19 cellular contexts compared by ENCODE assay signal in genomic region chr4:1770791-1771231, GRCh38. TPM values are rescaled to one million over a fixed set of nuclear protein-coding genes. Genes with fewer than 3 reads are reported as not detected.
A peak's percentile ranks its signal among the peaks of the same experiment; 100 is the strongest.
DNase-seq lines count a peak whose midpoint lies in the region; ATAC-seq, FAIRE-seq and TF ChIP-seq lines count a peak whose summit lies in the region.
"Had no signal": no experiment of that assay in that cellular context is flagged by ENCODE, and none has a peak within 500 bp of the region (broad histone marks: within the 10 kb centered on the region; RNA-seq: fewer than 3 reads in every experiment).

No MANE protein-coding gene starts in this region.

- H3K9me3 ChIP-seq in BLaER1: no peaks in the 10 kb centered on the region
- H3K9me3 ChIP-seq in IMR-90 (ENCODE audit: control insufficient read depth, insufficient read depth, low read length): no peaks in the 10 kb centered on the region
- H3K9me3 ChIP-seq in H1 (ENCODE audit: insufficient read depth in 2 of 2, low read depth in 1 of 2, low read length in 1 of 2): no peaks in the 10 kb centered on the region
- H3K9me3 ChIP-seq: HAP-1 had no signal

- H3K4me2 ChIP-seq in BLaER1 (peak overlapping the region; percentile 88), IMR-90 (ENCODE audit: low read depth, low read length) (no peak overlapping the region), H1 (ENCODE audit: insufficient read depth in 1 of 2, low read depth in 2 of 2, low read length in 2 of 2) (no peak overlapping the region)

- no peaks in the 10 kb centered on the region for H3K79me2 ChIP-seq in H1 (ENCODE audit: control insufficient read depth in 1 of 2, insufficient read depth in 2 of 2, low read length in 2 of 2)

- H4K5ac ChIP-seq in IMR-90 (ENCODE audit: low read depth, low read length) (no peak overlapping the region), H1 (ENCODE audit: insufficient read length, low read depth, low read length) (no peak overlapping the region)

- peaks cover 4% of the 10 kb centered on the region; the same call in 1 of the 2 replicates for H3K23me2 ChIP-seq in H1 (ENCODE audit: low read depth, low read length)

- no peak overlapping the region for H2BK20ac ChIP-seq in IMR-90 (ENCODE audit: low read depth, low read length)
- H2BK20ac ChIP-seq in H1 (ENCODE audit: low read length): 0 out of 2 replicates have a peak overlapping the region, but pooled peaks have one; percentile 61

- H3K9ac ChIP-seq in BLaER1 (no peak overlapping the region), IMR-90 (ENCODE audit: low read depth, low read length) (no peak overlapping the region), H1 (replicated peaks in 1 of 4; ENCODE audit: extremely low read depth in 1 of 4, low read depth in 3 of 4, low read length in 3 of 4) (no peak overlapping the region)

- no peak overlapping the region for H2AFZ ChIP-seq in IMR-90 (replicated peaks; ENCODE audit: low read length, poor library complexity)
- H2AFZ ChIP-seq in H1 (ENCODE audit: low read length): no peak overlapping the region

- intact Hi-C loops in IMR-90 (cut with micrococcal nuclease): no loop called here

- no peak overlapping the region for H4K91ac ChIP-seq in IMR-90 (ENCODE audit: insufficient read depth, low read depth, low read length)
- H4K91ac ChIP-seq in H1 (replicated peaks; ENCODE audit: insufficient read length, low read length): peak overlapping the region; percentile 17

- H3K79me1 ChIP-seq in IMR-90 (ENCODE audit: low read depth in 1 of 2, low read length in 2 of 2): no peaks in the 10 kb centered on the region
- no peaks in the 10 kb centered on the region for H3K79me1 ChIP-seq in H1 (ENCODE audit: low read depth, low read length)

- H3K56ac ChIP-seq in IMR-90 (ENCODE audit: extremely low read depth, insufficient read depth, low read length) (no peak overlapping the region), H1 (replicated peaks; ENCODE audit: insufficient read length, low read depth, low read length) (no peak overlapping the region)

- in situ Hi-C loops in IMR-90 (cut with MboI; ENCODE audit: low sequenced_read_pairs): no loop called here

- no peak for TF ChIP-seq EP300 in H1 (IDR thresholded peaks at IDR 0.05; ENCODE audit: borderline replicate concordance in 1 of 2, low read depth in 2 of 2, low read length in 2 of 2)

- ATAC-seq in IMR-90 (ENCODE audit: low read depth) (no peak), HG02981 (IDR thresholded peaks at IDR 0.05; ENCODE audit: unreplicated experiment) (no peak)
- ATAC-seq: Panc1, SK-N-SH treated with all-trans-retinoic acid at 6 μM for 48 hours had no signal

- peak; percentile 75 for DNase-seq in H7
- no peak for DNase-seq in IMR-90
- DNase-seq in H1 (ENCODE audit: low read depth in 1 of 2, low spot score in 2 of 2): no peak
- DNase-seq in activated CD4-positive, alpha-beta T cell treated with anti-CD3 and anti-CD28 coated beads for 4 hours: no peak
- DNase-seq in midbrain (lab: John Stamatoyannopoulos, UW): no peak
- no peak for DNase-seq in AG20443 (ENCODE audit: low spot score)
- DNase-seq: DMS79; NCI-H1092 treated with DMSO at 0.1 percent for 48 hours; NCI-H1436 treated with DMSO at 0.1 percent for 48 hours; NCI-H2029; NCI-H226; NCI-H774; NK-92 treated with Interleukin-12 subunit alpha and Interleukin-12 subunit beta, amount 100 ng/mL, for 24 hours had no signal

- H3K14ac ChIP-seq in IMR-90 (replicated peaks; ENCODE audit: low read depth, low read length) (no peak overlapping the region), H1 (ENCODE audit: insufficient read length) (no peak overlapping the region)

- peaks cover 91% of the 10 kb centered on the region for H3K4me1 ChIP-seq in BLaER1
- no peaks in the 10 kb centered on the region; the same call in 1 of the 2 replicates for H3K4me1 ChIP-seq in IMR-90 (ENCODE audit: control insufficient read depth, insufficient read depth, low read length)
- H3K4me1 ChIP-seq in H1 (replicated peaks in 1 of 4; ENCODE audit: control insufficient read depth in 3 of 4, insufficient read depth in 4 of 4, low read length in 3 of 4): peaks cover 5 to 42% (median 25%) of the 10 kb centered on the region in 4 experiments

- no peak overlapping the region for H3K4me3 ChIP-seq in BLaER1
- H3K4me3 ChIP-seq in H7 (ENCODE audit: insufficient read depth, low read depth, low read length): no peak overlapping the region
- H3K4me3 ChIP-seq in IMR-90 (ENCODE audit: insufficient read depth, low read depth, low read length): no peak overlapping the region
- H3K4me3 ChIP-seq in H1 (ENCODE audit: extremely low read depth in 1 of 4, insufficient read depth in 2 of 4, low read depth in 3 of 4, low read length in 4 of 4): no peak overlapping the region
- H3K4me3 ChIP-seq: HAP-1 had no signal

- H2BK5ac ChIP-seq in IMR-90 (ENCODE audit: low read depth, low read length, poor library complexity, severe bottlenecking) (no peak overlapping the region), H1 (ENCODE audit: low read depth, low read length) (peak overlapping the region; percentile 75; the same call in 1 of the 2 replicates)

- H3K23ac ChIP-seq in IMR-90 (ENCODE audit: low read depth, low read length) (no peak overlapping the region), H1 (ENCODE audit: insufficient read length) (no peak overlapping the region)

- H4K8ac ChIP-seq in IMR-90 (ENCODE audit: low read depth in 2 of 2, low read length in 2 of 2) (no peak overlapping the region), H1 (ENCODE audit: extremely low read depth, insufficient read depth, low read length) (no peak overlapping the region)

- TF ChIP-seq CTCF in IMR-90 (conservative IDR thresholded peaks at IDR 0.05; ENCODE audit: low read depth, low read length): no peak
- TF ChIP-seq CTCF in H1 (IDR thresholded peaks at IDR 0.05; ENCODE audit: control extremely low read depth in 1 of 3, insufficient read depth in 1 of 3, low read depth in 1 of 3, low read length in 3 of 3): no peak

- dilution Hi-C loops in IMR-90 (cut with HindIII; ENCODE audit: low sequenced_read_pairs, unreplicated experiment): no loop called here

- H3K27me3 ChIP-seq in BLaER1 (peaks cover 43% of the 10 kb centered on the region), H7 (ENCODE audit: control insufficient read depth, insufficient read depth, low read length) (peaks cover 1% of the 10 kb centered on the region; the same call in 1 of the 2 replicates), IMR-90 (ENCODE audit: control insufficient read depth, insufficient read depth, low read length) (peaks cover 2% of the 10 kb centered on the region; the same call in 1 of the 2 replicates), H1 (replicated peaks in 1 of 4; ENCODE audit: control insufficient read depth in 3 of 4, extremely low read depth in 1 of 4, insufficient read depth in 3 of 4, low read length in 3 of 4) (peaks cover 0 to 2% (median 0%) of the 10 kb centered on the region in 4 experiments; a peak in 2 of 7 replicates)

- FAIRE-seq in H1 (lab: Jason Lieb, UNC): no peak
- FAIRE-seq: HTR-8/SVneo had no signal

- WGBS in IMR-90 (ENCODE audit: extremely low coverage in 2 of 2, insufficient read length in 1 of 2), 2 experiments: no CpG with 5 or more reads among the region's 11 CpGs
- 85% methylated on average over 9 of the region's 11 CpGs; no CpG with 5 or more reads in 1 of the 2 experiments for WGBS in H1 (ENCODE audit: extremely low coverage in 1 of 2, insufficient coverage in 1 of 2, insufficient read length in 1 of 2, insufficient replicate concordance in 2 of 2, low coverage in 1 of 2, low lambda C conversion rate in 2 of 2, missing lambda C conversion rate in 1 of 2), 2 experiments

- H2AK5ac ChIP-seq in IMR-90 (ENCODE audit: low read depth, low read length) (no peak overlapping the region), H1 (ENCODE audit: low read depth, low read length) (peak overlapping the region; percentile 75; the same call in 1 of the 2 replicates)

- POLR2A ChIA-PET in IMR-90 (lab: Charles Lee; ENCODE audit: unreplicated experiment): interaction anchor here (0.6 kb wide), 1 partner anchor 514 kb away, joined by 3 read pairs; no protein-coding TSS in a partner anchor
- POLR2A ChIA-PET in H1 (lab: Charles Lee; ENCODE audit: partially characterized antibody): interaction anchor here (17.2 kb wide), 1 partner anchor 20 kb away, joined by 170 read pairs; the partner anchor contains the start of gene FGFR3

- H2BK120ac ChIP-seq in IMR-90 (ENCODE audit: low read depth, low read length) (no peak overlapping the region), H1 (replicated peaks; ENCODE audit: low read depth, low read length) (no peak overlapping the region)

- CTCF ChIA-PET in IMR-90 (lab: Yijun Ruan, JAX) (no interaction called here), H1 (lab: Charles Lee; ENCODE audit: partially characterized antibody) (interaction anchor here (0.8 to 71.2 kb wide), 4 partner anchors 6 to 56 kb away, joined by 3 to 2507 read pairs (median 1256); partner anchors contain the start of gene FGFR3)

- TF ChIP-seq POLR2A in IMR-90 (IDR thresholded peaks at IDR 0.05; ENCODE audit: low read depth, low read length): no peak
- no peak for TF ChIP-seq POLR2A in H1 (IDR thresholded peaks at IDR 0.05; ENCODE audit: control extremely low read depth in 1 of 2, low read depth in 2 of 2, low read length in 2 of 2)

- H3K4ac ChIP-seq in IMR-90 (ENCODE audit: low read depth, low read length) (no peak overlapping the region), H1 (replicated peaks; ENCODE audit: insufficient read length, low read depth, low read length) (peak overlapping the region; percentile 65)

- no TSS peak for BruUV-seq in IMR-90 (replicated peaks; lab: Mats Ljungman, UMichigan)

- TF ChIP-seq RAD21 in IMR-90 (IDR thresholded peaks at IDR 0.05; ENCODE audit: low read length) (no peak), H1 (IDR thresholded peaks at IDR 0.05 in 1 of 2, conservative IDR thresholded peaks at IDR 0.05 in 1 of 2; ENCODE audit: low read depth in 2 of 2, low read length in 2 of 2) (no peak)

- no peak overlapping the region for H3K18ac ChIP-seq in IMR-90 (ENCODE audit: low read depth, low read length)
- H3K18ac ChIP-seq in H1 (ENCODE audit: extremely low read depth, low read length): no peak overlapping the region; the same call in none of the 2 replicates

- H3K9me1 ChIP-seq in IMR-90 (ENCODE audit: insufficient read depth, low read length): no peaks in the 10 kb centered on the region

- H2BK12ac ChIP-seq in H1 (ENCODE audit: low read depth, low read length): 0 out of 2 replicates have a peak overlapping the region, but pooled peaks have one; percentile 27

- H2BK15ac ChIP-seq in IMR-90 (ENCODE audit: low read depth, low read length) (no peak overlapping the region), H1 (ENCODE audit: low read length) (no peak overlapping the region)

- no peak overlapping the region for H3K27ac ChIP-seq in BLaER1
- no peak overlapping the region for H3K27ac ChIP-seq in IMR-90 (ENCODE audit: insufficient read depth, low read length)
- H3K27ac ChIP-seq in H1 (ENCODE audit: low read depth, low read length): no peak overlapping the region

- H3K36me3 ChIP-seq in BLaER1 (no peaks in the 10 kb centered on the region), H7 (replicated peaks; ENCODE audit: control insufficient read depth, insufficient read depth, low read length) (no peaks in the 10 kb centered on the region), IMR-90 (ENCODE audit: control insufficient read depth, insufficient read depth, low read length) (no peaks in the 10 kb centered on the region), H1 (ENCODE audit: control insufficient read depth in 2 of 4, insufficient read depth in 4 of 4, low read length in 3 of 4) (no peaks in the 10 kb centered on the region)
- H3K36me3 ChIP-seq: HAP-1 had no signal

- H2AK9ac ChIP-seq in IMR-90 (replicated peaks; ENCODE audit: low read depth, low read length, poor library complexity): peak overlapping the region; percentile 65

- peaks cover 34% of the 10 kb centered on the region for H4K20me1 ChIP-seq in BLaER1
- H4K20me1 ChIP-seq in IMR-90 (ENCODE audit: insufficient read depth, low read length): no peaks in the 10 kb centered on the region; the same call in 1 of the 2 replicates
- H4K20me1 ChIP-seq in H1 (replicated peaks in 1 of 2; ENCODE audit: control insufficient read depth in 1 of 2, insufficient read depth in 2 of 2, low read length in 2 of 2): peaks cover 0 to 2% of the 10 kb centered on the region in 2 experiments

RNA-seq across cellular contexts. Expression of gene FGFR3, which starts 22.3 kb away (rescaled TPM):
- 37.5 and 43.6 TPM in 2 replicates for total RNA-seq in H7 (2014; rRNA removed; shearing (Covaris generic))
- total RNA-seq in IMR-90 (2012; rRNA removed): 0.18 and 0.28 TPM in 2 replicates
- polyA plus RNA-seq in IMR-90 (2012; rRNA removed) (0.67 and 0.93 TPM in 2 replicates), H1 (2011; rRNA removed) (9.0 and 18.6 TPM in 2 replicates)
- polyA plus RNA-seq in IMR-90 (2012; cell fraction: cytosol; rRNA removed): 0.34 and 0.74 TPM in 2 replicates
- polyA plus RNA-seq in IMR-90 (2012; cell fraction: nucleus; rRNA removed; ENCODE audit: low replicate concordance): 0.93 and 4.6 TPM in 2 replicates
- total RNA-seq in H1 (2021; fragmentation: NEBNext Ultra II Directional; extraction: Animal tissue kit (Norgen Biotek cat#: 25700)): 19.5 TPM in 2 replicates
- polyA plus RNA-seq in H1 (2011; cell fraction: cytosol; rRNA removed): 23.3 TPM
- polyA plus RNA-seq in H1 (2011; cell fraction: nucleus; rRNA removed): 124 TPM
- 17.5 to 23.1 TPM (median 20.3 TPM) in 4 replicates for polyA plus RNA-seq in H1 (2012, experiment 1 of 2)
- 15.8 TPM for polyA plus RNA-seq in H1 (2012, experiment 2 of 2)
- polyA plus RNA-seq in H1 (2013, experiment 1 of 2): 8.6 TPM
- polyA plus RNA-seq in H1 (2013, experiment 2 of 2): 8.2 TPM
- 4.2 and 7.4 TPM in 2 replicates for polyA minus RNA-seq in H1 (2011; rRNA and poly(A)+ RNA removed)
- 22.6 TPM for polyA minus RNA-seq in H1 (2011; cell fraction: cytosol; rRNA and poly(A)+ RNA removed)
- 34.9 TPM for polyA minus RNA-seq in H1 (2011; cell fraction: nucleus; rRNA and poly(A)+ RNA removed)

RNA-seq across cellular contexts. Expression of gene TACC3, which starts 49.5 kb away (rescaled TPM):
- 54.0 and 69.0 TPM in 2 replicates for total RNA-seq in H7 (2014; rRNA removed; shearing (Covaris generic))
- 15.0 and 15.1 TPM in 2 replicates for total RNA-seq in IMR-90 (2012; rRNA removed)
- polyA plus RNA-seq in IMR-90 (2012; rRNA removed): 49.7 and 49.8 TPM in 2 replicates
- 26.4 and 36.9 TPM in 2 replicates for polyA plus RNA-seq in IMR-90 (2012; cell fraction: cytosol; rRNA removed)
- 70.1 and 136 TPM in 2 replicates for polyA plus RNA-seq in IMR-90 (2012; cell fraction: nucleus; rRNA removed; ENCODE audit: low replicate concordance)
- total RNA-seq in H1 (2021; fragmentation: NEBNext Ultra II Directional; extraction: Animal tissue kit (Norgen Biotek cat#: 25700)): 147 and 148 TPM in 2 replicates
- polyA plus RNA-seq in H1 (2011; rRNA removed): 73.8 and 113 TPM in 2 replicates
- polyA plus RNA-seq in H1 (2011; cell fraction: cytosol; rRNA removed): 93.2 TPM
- polyA plus RNA-seq in H1 (2011; cell fraction: nucleus; rRNA removed): 159 TPM
- polyA plus RNA-seq in H1 (2012, experiment 1 of 2): 127 to 150 TPM (median 147 TPM) in 4 replicates
- polyA plus RNA-seq in H1 (2012, experiment 2 of 2): 102 TPM
- 103 TPM for polyA plus RNA-seq in H1 (2013, experiment 1 of 2)
- 92.2 TPM for polyA plus RNA-seq in H1 (2013, experiment 2 of 2)
- polyA minus RNA-seq in H1 (2011; rRNA and poly(A)+ RNA removed): 22.0 and 36.9 TPM in 2 replicates
- polyA minus RNA-seq in H1 (2011; cell fraction: cytosol; rRNA and poly(A)+ RNA removed): 57.8 TPM
- polyA minus RNA-seq in H1 (2011; cell fraction: nucleus; rRNA and poly(A)+ RNA removed): 46.0 TPM

RNA-seq across cellular contexts. Expression of gene TMEM129, which starts 49.7 kb away (rescaled TPM):
- 69.7 and 86.0 TPM in 2 replicates for total RNA-seq in H7 (2014; rRNA removed; shearing (Covaris generic))
- 6.6 and 6.7 TPM in 2 replicates for total RNA-seq in IMR-90 (2012; rRNA removed)
- polyA plus RNA-seq in IMR-90 (2012; rRNA removed): 26.6 and 30.6 TPM in 2 replicates
- 15.7 and 43.3 TPM in 2 replicates for polyA plus RNA-seq in IMR-90 (2012; cell fraction: cytosol; rRNA removed)
- 27.0 and 66.0 TPM in 2 replicates for polyA plus RNA-seq in IMR-90 (2012; cell fraction: nucleus; rRNA removed; ENCODE audit: low replicate concordance)
- 28.5 and 31.5 TPM in 2 replicates for total RNA-seq in H1 (2021; fragmentation: NEBNext Ultra II Directional; extraction: Animal tissue kit (Norgen Biotek cat#: 25700))
- 58.7 and 89.1 TPM in 2 replicates for polyA plus RNA-seq in H1 (2011; rRNA removed)
- 56.3 TPM for polyA plus RNA-seq in H1 (2011; cell fraction: cytosol; rRNA removed)
- 148 TPM for polyA plus RNA-seq in H1 (2011; cell fraction: nucleus; rRNA removed)
- 20.4 to 36.0 TPM (median 32.1 TPM) in 4 replicates for polyA plus RNA-seq in H1 (2012, experiment 1 of 2)
- 25.8 TPM for polyA plus RNA-seq in H1 (2012, experiment 2 of 2)
- 24.7 TPM for polyA plus RNA-seq in H1 (2013, experiment 1 of 2)
- polyA plus RNA-seq in H1 (2013, experiment 2 of 2): 26.9 TPM
- polyA minus RNA-seq in H1 (2011; rRNA and poly(A)+ RNA removed): 16.4 and 19.6 TPM in 2 replicates
- polyA minus RNA-seq in H1 (2011; cell fraction: cytosol; rRNA and poly(A)+ RNA removed): 25.7 TPM
- polyA minus RNA-seq in H1 (2011; cell fraction: nucleus; rRNA and poly(A)+ RNA removed): 30.7 TPM

RNA-seq across cellular contexts. Expression of gene SLBP, which starts 58.7 kb away (rescaled TPM):
- 75.3 and 82.2 TPM in 2 replicates for total RNA-seq in H7 (2014; rRNA removed; shearing (Covaris generic))
- 66.1 and 85.5 TPM in 2 replicates for total RNA-seq in IMR-90 (2012; rRNA removed)
- 61.8 and 64.9 TPM in 2 replicates for polyA plus RNA-seq in IMR-90 (2012; rRNA removed)
- polyA plus RNA-seq in IMR-90 (2012; cell fraction: cytosol; rRNA removed): 23.0 and 34.5 TPM in 2 replicates
- polyA plus RNA-seq in IMR-90 (2012; cell fraction: nucleus; rRNA removed; ENCODE audit: low replicate concordance): 12.5 and 31.3 TPM in 2 replicates
- 45.1 and 49.0 TPM in 2 replicates for total RNA-seq in H1 (2021; fragmentation: NEBNext Ultra II Directional; extraction: Animal tissue kit (Norgen Biotek cat#: 25700))
- 24.6 and 44.1 TPM in 2 replicates for polyA plus RNA-seq in H1 (2011; rRNA removed)
- 41.5 TPM for polyA plus RNA-seq in H1 (2011; cell fraction: cytosol; rRNA removed)
- 18.5 TPM for polyA plus RNA-seq in H1 (2011; cell fraction: nucleus; rRNA removed)
- polyA plus RNA-seq in H1 (2012, experiment 1 of 2): 36.4 to 63.8 TPM (median 38.7 TPM) in 4 replicates
- polyA plus RNA-seq in H1 (2012, experiment 2 of 2): 16.6 TPM
- 38.1 TPM for polyA plus RNA-seq in H1 (2013, experiment 1 of 2)
- polyA plus RNA-seq in H1 (2013, experiment 2 of 2): 38.5 TPM
- 19.4 and 22.8 TPM in 2 replicates for polyA minus RNA-seq in H1 (2011; rRNA and poly(A)+ RNA removed)
- 29.6 TPM for polyA minus RNA-seq in H1 (2011; cell fraction: cytosol; rRNA and poly(A)+ RNA removed)
- 13.3 TPM for polyA minus RNA-seq in H1 (2011; cell fraction: nucleus; rRNA and poly(A)+ RNA removed)

Comparison
In these comparisons a context has a peak if more than half of its experiments do, and no peak if none do; other contexts are left out.
1. RNA of gene FGFR3, which starts 22.3 kb away (total RNA-seq): 37.5 to 43.6 TPM in H7 and 19.5 TPM in H1; 0.18 to 0.28 TPM in IMR-90; every median in the first group is over 10 times any median in the second.